ENCODE assay signal across 34 cellular contexts in genomic region chr14:64249363-64249762, GRCh38. TPM values are rescaled to one million over a fixed set of nuclear protein-coding genes. Genes with fewer than 3 reads are reported as not detected.
"Had no signal": no experiment of that assay in that cellular context is flagged by ENCODE, and none has a peak within 500 bp of the region (broad histone marks: within the 10 kb centered on the region; RNA-seq: fewer than 3 reads in every experiment).

No MANE protein-coding gene starts in this region.

- H3K27ac Mint-ChIP-seq: activated B cell treated with CpG ODN at 0.5 μM for 24 hours; activated CD8-positive, alpha-beta T cell treated with anti-CD3 and anti-CD28 coated beads for 36 hours; activated naive CD8-positive, alpha-beta T cell; activated T-helper 17 cell treated with anti-CD3 and anti-CD28 coated beads, Interleukin-2, amount 50 U/mL, for 72 hours; T-cell; T-helper 1 cell treated with Interleukin-12 subunit alpha and Interleukin-12 subunit beta and Interleukin-4 antibody, amounts not matched to agents 30 μg/mL and 1 μg/mL, for 36 hours had no signal

- H3K9me3 ChIP-seq: body of pancreas, esophagus muscularis mucosa, gastrocnemius medialis, heart left ventricle had no signal

- H3K36me3 Mint-ChIP-seq: T-cell had no signal

- H3K36me3 ChIP-seq: esophagus muscularis mucosa, gastrocnemius medialis, heart left ventricle, WERI-Rb-1 had no signal

- H3K4me1 ChIP-seq: gastrocnemius medialis had no signal

- H3K4me1 Mint-ChIP-seq: activated B cell treated with CpG ODN at 0.5 μM for 24 hours; activated T-helper 17 cell treated with anti-CD3 and anti-CD28 coated beads, Interleukin-2, amount 50 U/mL, for 72 hours; T-cell had no signal

- H3K4me3 ChIP-seq: body of pancreas, esophagus muscularis mucosa, gastrocnemius medialis, heart left ventricle had no signal

- H3K4me3 Mint-ChIP-seq: activated B cell treated with CpG ODN at 0.5 μM for 24 hours; activated CD8-positive, alpha-beta T cell treated with anti-CD3 and anti-CD28 coated beads for 36 hours; activated naive CD8-positive, alpha-beta T cell; activated T-cell treated with anti-CD3 and anti-CD28 coated beads, Interleukin-2, amount 50 U/mL, for 4 hours; activated T-helper 17 cell treated with anti-CD3 and anti-CD28 coated beads, Interleukin-2, amount 50 U/mL, for 72 hours; T-cell; T-helper 1 cell treated with Interleukin-12 subunit alpha and Interleukin-12 subunit beta and Interleukin-4 antibody, amounts not matched to agents 30 μg/mL and 1 μg/mL, for 36 hours had no signal

- H3K27me3 Mint-ChIP-seq: activated B cell treated with CpG ODN at 0.5 μM for 24 hours had no signal

- H3K9me3 Mint-ChIP-seq: activated B cell treated with CpG ODN at 0.5 μM for 24 hours; activated CD8-positive, alpha-beta T cell treated with anti-CD3 and anti-CD28 coated beads for 36 hours; activated T-cell treated with anti-CD3 and anti-CD28 coated beads, Interleukin-2, amount 50 U/mL, for 4 hours; activated T-helper 17 cell treated with anti-CD3 and anti-CD28 coated beads, Interleukin-2, amount 50 U/mL, for 72 hours; T-cell; T-helper 1 cell treated with Interleukin-12 subunit alpha and Interleukin-12 subunit beta and Interleukin-4 antibody, amounts not matched to agents 30 μg/mL and 1 μg/mL, for 36 hours had no signal

- H3K27ac ChIP-seq: esophagus muscularis mucosa, gastrocnemius medialis, heart left ventricle, WERI-Rb-1 had no signal

- ATAC-seq: activated CD4-positive, CD25-positive, alpha-beta regulatory T cell treated with anti-CD3 and anti-CD28 coated beads, Interleukin-2, amount 50 U/mL, for 24 hours; activated CD8-positive, alpha-beta T cell treated with anti-CD3 and anti-CD28 coated beads for 36 hours; activated T-cell treated with anti-CD3 and anti-CD28 coated beads, Interleukin-2, amount 50 U/mL, for 4 hours; activated T-helper 17 cell treated with anti-CD3 and anti-CD28 coated beads, Interleukin-2, amount 50 U/mL, for 72 hours; body of pancreas; gastrocnemius medialis; T-cell had no signal

- DNase-seq: activated B cell treated with CpG ODN at 0.5 μM for 24 hours; activated CD4-positive, alpha-beta T cell treated with anti-CD3 and anti-CD28 coated beads for 48 hours; activated CD4-positive, alpha-beta T cell treated with anti-CD3 and anti-CD28 coated beads, Interleukin-2, amount 50 U/mL, for 1 hour; activated CD4-positive, alpha-beta T cell treated with anti-CD3 and anti-CD28 coated beads, Interleukin-2, amount 50 U/mL, for 48 hours; activated CD8-positive, alpha-beta memory T cell treated with anti-CD3 and anti-CD28 coated beads for 24 hours; activated CD8-positive, alpha-beta T cell treated with anti-CD3 and anti-CD28 coated beads for 36 hours; activated effector memory CD4-positive, alpha-beta T cell treated with Interleukin-2 at 50 U/mL for 16 hours; activated gamma-delta T cell treated with Interleukin-2 at 50 U/mL for 16 hours; activated naive CD4-positive, alpha-beta T cell treated with anti-CD3 and anti-CD28 coated beads, Interleukin-2, amount 50 U/mL, for 16 hours; activated naive CD4-positive, alpha-beta T cell treated with Interleukin-2 at 50 U/mL for 16 hours; activated T-cell treated with anti-CD3 and anti-CD28 coated beads, Interleukin-2, amount 50 U/mL, for 4 hours; amygdala; aorta; caudate nucleus; cortex of kidney; dermis blood vessel endothelial cell; effector CD4-positive, alpha-beta T cell; erythroblast; foreskin fibroblast; gastrocnemius medialis; glutamatergic neuron; heart left ventricle; SW 1271; T-cell; T1000; WERI-Rb-1 had no signal

- H3K27me3 ChIP-seq: body of pancreas, esophagus muscularis mucosa, gastrocnemius medialis, heart left ventricle had no signal

- FAIRE-seq: colon had no signal

RNA-seq across cellular contexts. Expression of gene ESR2, which starts 44.8 kb away (rescaled TPM):
- total RNA-seq: body of pancreas, chondrocyte had no signal
- polyA plus RNA-seq: aorta had no signal
